22 cellular contexts compared by ENCODE assay signal in genomic region chr11:102375720-102376399, GRCh38. TPM values are rescaled to one million over a fixed set of nuclear protein-coding genes. Genes with fewer than 3 reads are reported as not detected.
A peak's percentile ranks its signal among the peaks of the same experiment; 100 is the strongest.
DNase-seq lines count a peak whose midpoint lies in the region; ATAC-seq, FAIRE-seq and TF ChIP-seq lines count a peak whose summit lies in the region.
"Had no signal": no experiment of that assay in that cellular context is flagged by ENCODE, and none has a peak within 500 bp of the region (broad histone marks: within the 10 kb centered on the region; RNA-seq: fewer than 3 reads in every experiment).

No MANE protein-coding gene starts in this region.

- TF ChIP-seq CTCF in K562 (IDR thresholded peaks at IDR 0.05 in 2 of 3, conservative IDR thresholded peaks at IDR 0.05 in 1 of 3; ENCODE audit: insufficient read depth in 2 of 3, low read depth in 1 of 3, low read length in 3 of 3): no peak
- no peak for TF ChIP-seq CTCF in osteocyte (IDR thresholded peaks at IDR 0.05)

- BruUV-seq in K562 (replicated peaks; lab: Mats Ljungman, UMichigan): no TSS peak

- ATAC-seq in activated CD8-positive, alpha-beta memory T cell treated with anti-CD3 and anti-CD28 coated beads, Interleukin-2, amount 10 ng/mL, durations not matched to agents 7 days and 5 days: no peak
- ATAC-seq in K562 (no peak), GM19023 (IDR thresholded peaks at IDR 0.05; ENCODE audit: unreplicated experiment) (no peak)

- DNase-seq in activated CD8-positive, alpha-beta memory T cell treated with anti-CD3 and anti-CD28 coated beads, Interleukin-2, amount 10 ng/mL, durations not matched to agents 7 days and 5 days: no peak
- DNase-seq in activated CD8-positive, alpha-beta memory T cell treated with anti-CD3 and anti-CD28 coated beads, Interleukin-2, amount 50 U/mL, for 48 hours: no peak
- no peak for DNase-seq in HEK293T (ENCODE audit: extremely low spot score)
- DNase-seq in K562 (ENCODE audit: extremely low read depth in 1 of 4, low spot score in 3 of 4): no peak
- no peak for DNase-seq in osteocyte (ENCODE audit: extremely low spot score, unreplicated experiment)
- DNase-seq in HAP-1 (ENCODE audit: low spot score in 2 of 2): no peak
- no peak for DNase-seq in NCI-H69 (lab: John Stamatoyannopoulos, UW)
- DNase-seq: 8988T, ACHN, GM23248, H9, MM.1S, NCI-H1048, NCI-H1417, NCI-H1694 treated with DMSO at 0.1 percent for 48 hours, NCI-H2081, NCI-H2227 treated with DMSO at 0.1 percent for 48 hours, NCI-H526 treated with DMSO at 0.1 percent for 48 hours, SHP77 treated with DMSO at 0.1 percent for 48 hours had no signal

- H3K4me1 ChIP-seq in K562 (replicated peaks in 1 of 2; ENCODE audit: control insufficient read depth in 2 of 2, insufficient read depth in 2 of 2, low read length in 2 of 2) (peaks cover 3% of the 10 kb centered on the region in 2 experiments; a peak in 2 of 5 replicates), HAP-1 (peaks cover 5% of the 10 kb centered on the region; the same call in 1 of the 2 replicates)

- in situ Hi-C loops in K562 (cut with MboI) (no loop called here), HAP-1 (cut with MboI; ENCODE audit: low sequenced_read_pairs) (no loop called here)

- H3K4me3 ChIP-seq in K562 (no peak overlapping the region), HAP-1 (no peak overlapping the region)
- H3K4me3 ChIP-seq: GM23248 had no signal

- H3K4me3 Mint-ChIP-seq in activated CD8-positive, alpha-beta memory T cell treated with anti-CD3 and anti-CD28 coated beads, Interleukin-2, amount 10 ng/mL, durations not matched to agents 7 days and 5 days: no peak overlapping the region
- no peak overlapping the region for H3K4me3 Mint-ChIP-seq in osteocyte (ENCODE audit: unreplicated experiment)

- H3K4me2 ChIP-seq in K562 (ENCODE audit: insufficient read depth, low read length): no peak overlapping the region
- H3K4me2 ChIP-seq: KMS-11 had no signal

- H3K4me1 Mint-ChIP-seq in activated CD8-positive, alpha-beta memory T cell treated with anti-CD3 and anti-CD28 coated beads, Interleukin-2, amount 10 ng/mL, durations not matched to agents 7 days and 5 days: peaks cover 7% of the 10 kb centered on the region
- H3K4me1 Mint-ChIP-seq in osteocyte (ENCODE audit: unreplicated experiment): peaks cover 43% of the 10 kb centered on the region

- no peaks in the 10 kb centered on the region for H4K20me1 ChIP-seq in K562 (replicated peaks; ENCODE audit: control insufficient read depth, insufficient read depth, low read length)

- no peak overlapping the region for H3K9ac ChIP-seq in K562 (ENCODE audit: insufficient read depth in 1 of 2, low read depth in 2 of 2, low read length in 2 of 2)
- H3K9ac ChIP-seq: GM23248, KMS-11 had no signal

- H3K36me3 ChIP-seq in K562 (ENCODE audit: control insufficient read depth, insufficient read depth, low read length): peaks cover 41% of the 10 kb centered on the region
- H3K36me3 ChIP-seq in HAP-1 (replicated peaks): peaks cover 8% of the 10 kb centered on the region; the same call in 1 of the 2 replicates

- no peaks in the 10 kb centered on the region for H3K27me3 Mint-ChIP-seq in activated CD8-positive, alpha-beta memory T cell treated with anti-CD3 and anti-CD28 coated beads, Interleukin-2, amount 10 ng/mL, durations not matched to agents 7 days and 5 days
- no peaks in the 10 kb centered on the region for H3K27me3 Mint-ChIP-seq in osteocyte (ENCODE audit: unreplicated experiment)

- H3K27ac Mint-ChIP-seq in activated CD8-positive, alpha-beta memory T cell treated with anti-CD3 and anti-CD28 coated beads, Interleukin-2, amount 10 ng/mL, durations not matched to agents 7 days and 5 days: peak overlapping the region; percentile 29
- H3K27ac Mint-ChIP-seq in osteocyte (ENCODE audit: unreplicated experiment): peak overlapping the region; percentile 48

- H3K9me1 ChIP-seq in K562 (ENCODE audit: control insufficient read depth, insufficient read depth, low read length): no peaks in the 10 kb centered on the region

- H3K9me3 ChIP-seq in K562 (replicated peaks; ENCODE audit: control insufficient read depth, insufficient read depth, low read depth, low read length) (no peaks in the 10 kb centered on the region), HAP-1 (no peaks in the 10 kb centered on the region)

- no peaks in the 10 kb centered on the region for H3K9me3 Mint-ChIP-seq in activated CD8-positive, alpha-beta memory T cell treated with anti-CD3 and anti-CD28 coated beads, Interleukin-2, amount 10 ng/mL, durations not matched to agents 7 days and 5 days (ENCODE audit: low read depth)
- no peaks in the 10 kb centered on the region for H3K9me3 Mint-ChIP-seq in osteocyte (ENCODE audit: unreplicated experiment)
- H3K9me3 Mint-ChIP-seq: H9 had no signal

- CTCF ChIA-PET in activated CD8-positive, alpha-beta memory T cell treated with anti-CD3 and anti-CD28 coated beads, Interleukin-2, amount 10 ng/mL, durations not matched to agents 7 days and 5 days (lab: Charles Lee): interaction anchor here (1.0 to 2.7 kb wide), 3 partner anchors 8 to 237 kb away, joined by 3 to 13 read pairs (median 6); no protein-coding TSS in a partner anchor
- CTCF ChIA-PET in HEK293T (lab: Yijun Ruan, JAX) (interaction anchor here (0.7 to 1.0 kb wide), 2 partner anchors 15 to 51 kb away, joined by 3 to 4 read pairs; no protein-coding TSS in a partner anchor), K562 (lab: Yijun Ruan, JAX; ENCODE audit: low intra/inter-chr PET ratio) (no interaction called here)

- intact Hi-C loops in K562 (cut with micrococcal nuclease): no loop called here

- no peak for FAIRE-seq in K562 (lab: Jason Lieb, UNC)
- FAIRE-seq: D721Med had no signal

- WGBS in K562 (ENCODE audit: insufficient coverage, low coverage, missing lambda C conversion rate): 85% methylated on average over 3 of the region's 5 CpGs

- TF ChIP-seq RAD21 in K562 (CRISPR knock-in tag; conservative IDR thresholded peaks at IDR 0.05 in 1 of 2, IDR thresholded peaks at IDR 0.05 in 1 of 2): no peak

- TF ChIP-seq POLR2A in K562 (conservative IDR thresholded peaks at IDR 0.05): no peak

- H3K36me3 Mint-ChIP-seq in activated CD8-positive, alpha-beta memory T cell treated with anti-CD3 and anti-CD28 coated beads, Interleukin-2, amount 10 ng/mL, durations not matched to agents 7 days and 5 days: peaks cover 42% of the 10 kb centered on the region
- peaks cover 42% of the 10 kb centered on the region for H3K36me3 Mint-ChIP-seq in osteocyte (ENCODE audit: unreplicated experiment)

- no peak overlapping the region for H2AFZ ChIP-seq in K562 (ENCODE audit: low read depth, low read length)
- H2AFZ ChIP-seq: GM23248 had no signal

- TF ChIP-seq EP300 in K562 (IDR thresholded peaks at IDR 0.05; ENCODE audit: low read length): no peak

- H3K27ac ChIP-seq in K562 (ENCODE audit: extremely low read depth, low read depth, low read length): no peak overlapping the region
- H3K27ac ChIP-seq: GM23248, KMS-11 had no signal

- POLR2A ChIA-PET in HEK293T (lab: Yijun Ruan, JAX) (no interaction called here), K562 (lab: Yijun Ruan, JAX) (interaction anchor here (0.6 to 1.5 kb wide), 4 partner anchors 14 to 586 kb away, joined by 3 to 6 read pairs (median 4); no protein-coding TSS in a partner anchor)

- H3K27me3 ChIP-seq in K562 (ENCODE audit: control insufficient read depth in 2 of 2, insufficient read depth in 2 of 2, low read length in 2 of 2) (no peaks in the 10 kb centered on the region), HAP-1 (ENCODE audit: low read depth) (no peaks in the 10 kb centered on the region)

- peaks cover 11% of the 10 kb centered on the region for H3K79me2 ChIP-seq in K562 (ENCODE audit: control insufficient read depth, insufficient read depth, low read length)

RNA-seq across cellular contexts. Expression of gene BIRC2, which starts 28.8 kb away (rescaled TPM):
- total RNA-seq in activated CD8-positive, alpha-beta memory T cell treated with anti-CD3 and anti-CD28 coated beads, Interleukin-2, amount 10 ng/mL, durations not matched to agents 7 days and 5 days: 10 to 100 TPM; 30.7 to 30.9 TPM
- 35.5 and 77.2 TPM in 2 replicates for total RNA-seq in K562 (2011; cell fraction: chromatin; rRNA removed; ENCODE audit: low replicate concordance)
- 22.5 and 23.8 TPM in 2 replicates for total RNA-seq in K562 (2011; cell fraction: nucleolus; rRNA removed)
- 38.9 and 43.3 TPM in 2 replicates for total RNA-seq in K562 (2011; cell fraction: nucleoplasm; rRNA removed)
- total RNA-seq in K562 (2014; rRNA removed) (18.3 and 20.6 TPM in 2 replicates), K562 (2014; rRNA removed; fragmentation: Illumina TruSeq; extraction: Trizol) (35.6 and 39.0 TPM in 2 replicates), K562 (2015; rRNA removed; fragmentation: Illumina TruSeq; extraction: Trizol) (34.2 and 35.1 TPM in 2 replicates), K562 (2021) (19.9 and 24.7 TPM in 2 replicates), osteocyte (46.0 and 51.3 TPM in 2 replicates)
- polyA plus RNA-seq in K562 (2011; rRNA removed) (45.9 and 52.2 TPM in 2 replicates), K562 (2014; fragmentation: Illumina TruSeq; extraction: Trizol) (25.3 and 27.1 TPM in 2 replicates), K562 (2014; fragmentation: Nextera tagmentation; extraction: Ambion mirVana) (10 to 100 TPM; 14.3 to 20.7 TPM), K562 (2014; rRNA removed) (17.1 and 17.9 TPM in 2 replicates)
- polyA plus RNA-seq in K562 (2011; cell fraction: cytosol; rRNA removed): 17.0 and 35.4 TPM in 2 replicates
- 34.8 and 61.2 TPM in 2 replicates for polyA plus RNA-seq in K562 (2011; cell fraction: nucleus; rRNA removed)
- 19.6 and 23.2 TPM in 2 replicates for polyA plus RNA-seq in K562 (2012)
- 51.8 and 76.0 TPM in 2 replicates for polyA minus RNA-seq in K562 (2011; rRNA and poly(A)+ RNA removed)
- 10.3 and 15.7 TPM in 2 replicates for polyA minus RNA-seq in K562 (2011; cell fraction: cytosol; rRNA and poly(A)+ RNA removed)
- polyA minus RNA-seq in K562 (2011; cell fraction: nucleus; rRNA and poly(A)+ RNA removed): 36.6 and 80.8 TPM in 2 replicates

RNA-seq across cellular contexts. Expression of gene BIRC3, which starts 58.6 kb away (rescaled TPM):
- total RNA-seq in activated CD8-positive, alpha-beta memory T cell treated with anti-CD3 and anti-CD28 coated beads, Interleukin-2, amount 10 ng/mL, durations not matched to agents 7 days and 5 days: 100 to 1,000 TPM in 1 of 2 experiments, 10 to 100 TPM in 1; 46.4 to 231 TPM
- total RNA-seq in K562 (2011; cell fraction: chromatin; rRNA removed; ENCODE audit: low replicate concordance): 0.09 and 0.16 TPM in 2 replicates
- total RNA-seq in K562 (2011; cell fraction: nucleolus; rRNA removed): not detected in 2 replicates
- 0.07 and 0.15 TPM in 2 replicates for total RNA-seq in K562 (2011; cell fraction: nucleoplasm; rRNA removed)
- total RNA-seq in K562 (2014; rRNA removed) (0.16 and 0.18 TPM in 2 replicates), K562 (2014; rRNA removed; fragmentation: Illumina TruSeq; extraction: Trizol) (0.25 and 0.26 TPM in 2 replicates), K562 (2015; rRNA removed; fragmentation: Illumina TruSeq; extraction: Trizol) (0.11 and 0.19 TPM in 2 replicates), K562 (2021) (0.42 and 0.58 TPM in 2 replicates), osteocyte (1.0 and 1.5 TPM in 2 replicates)
- polyA plus RNA-seq in K562 (2011; rRNA removed) (0.16 and 0.20 TPM in 2 replicates), K562 (2014; fragmentation: Illumina TruSeq; extraction: Trizol) (0.21 and 0.27 TPM in 2 replicates), K562 (2014; fragmentation: Nextera tagmentation; extraction: Ambion mirVana) (under 1 TPM; 0.08 to 0.11 TPM), K562 (2014; rRNA removed) (0.13 and 2.3 TPM in 2 replicates)
- 0.04 TPM in 1 of 2 replicates, not detected in the other for polyA plus RNA-seq in K562 (2011; cell fraction: cytosol; rRNA removed)
- 0.04 and 0.10 TPM in 2 replicates for polyA plus RNA-seq in K562 (2011; cell fraction: nucleus; rRNA removed)
- polyA plus RNA-seq in K562 (2012): 0.18 and 0.54 TPM in 2 replicates
- polyA minus RNA-seq in K562 (2011; rRNA and poly(A)+ RNA removed): 0.07 and 0.12 TPM in 2 replicates
- polyA minus RNA-seq in K562 (2011; cell fraction: cytosol; rRNA and poly(A)+ RNA removed): not detected in 2 replicates
- 0.22 and 0.27 TPM in 2 replicates for polyA minus RNA-seq in K562 (2011; cell fraction: nucleus; rRNA and poly(A)+ RNA removed)

Comparison
In these comparisons a context has a peak if more than half of its experiments do, and no peak if none do; other contexts are left out.
1. RNA of gene BIRC3, which starts 58.6 kb away (total RNA-seq): 46.4 to 231 TPM in activated CD8-positive, alpha-beta memory T cell treated with anti-CD3 and anti-CD28 coated beads, Interleukin-2, amount 10 ng/mL, durations not matched to agents 7 days and 5 days; 1.0 to 1.5 TPM in osteocyte and 0.07 to 0.58 TPM in K562; every median in the first group is over 10 times any median in the second.